22 cellular contexts compared by ENCODE assay signal in the genomic region with DNA sequence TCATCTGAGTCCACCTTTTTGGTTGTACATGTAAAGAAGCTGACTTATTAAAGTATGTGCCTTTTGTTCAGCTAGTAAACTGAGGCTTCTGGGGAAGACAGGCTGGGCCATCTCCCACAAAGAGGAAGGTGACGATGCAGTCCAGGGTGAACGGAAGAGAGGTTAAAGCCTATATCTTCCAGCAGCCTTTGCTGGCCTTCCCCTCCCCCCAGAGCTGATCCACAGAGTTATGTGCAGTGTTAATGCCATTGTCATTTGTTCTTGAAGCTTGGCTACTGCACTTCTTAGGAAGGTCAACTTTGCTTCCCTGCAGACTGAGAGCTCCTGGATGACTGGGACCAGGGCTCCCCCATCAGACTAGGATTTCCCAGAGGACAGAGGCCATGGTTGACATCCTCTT. TPM values are rescaled to one million over a fixed set of nuclear protein-coding genes. Genes with fewer than 3 reads are reported as not detected.
"Had no signal": no experiment of that assay in that cellular context is flagged by ENCODE, and none has a peak within 500 bp of the region (broad histone marks: within the 10 kb centered on the region; RNA-seq: fewer than 3 reads in every experiment).

No MANE protein-coding gene starts in this region.

- H3K9me3 Mint-ChIP-seq: natural killer cell treated with Interleukin-12 subunit alpha and Interleukin-12 subunit beta and Interleukin-15 and Interleukin-18, amount 100 ng/mL, for 72 hours; stimulated activated memory B cell treated with anti-CD40 and anti-IgM and Interleukin-4, amounts not matched to agents 10 μg/mL and 1 μg/mL and 100 μg/mL, for 72 hours; stimulated activated naive CD8-positive, alpha-beta T cell treated with anti-CD3 and anti-CD28 coated beads, Interleukin-15, Interleukin-2, amounts not matched to agents 100 ng/mL and 50 ng/mL, for 24 hours had no signal

- DNase-seq: colonic mucosa; dermis blood vessel endothelial cell; esophagus squamous epithelium; foreskin keratinocyte; kidney; left cardiac atrium; spleen; stimulated activated CD4-positive, alpha-beta T cell treated with anti-CD3 and anti-CD28 coated beads, Interleukin-15, amount 100 ng/mL, for 24 hours; stimulated activated CD4-positive, alpha-beta T cell treated with anti-CD3 and anti-CD28 coated beads, Interleukin-1b, Interleukin-23, amount 100 ng/mL, for 48 hours; stimulated activated CD4-positive, alpha-beta T cell treated with anti-CD3 and anti-CD28 coated beads, Interleukin-4, amount 100 ng/mL, for 24 hours; testis had no signal

- ATAC-seq: foreskin keratinocyte; left cardiac atrium; natural killer cell treated with Interleukin-12 subunit alpha and Interleukin-12 subunit beta and Interleukin-15 and Interleukin-18, amount 100 ng/mL, for 72 hours; sciatic nerve; stimulated activated memory B cell treated with anti-CD40 and anti-IgM and Interleukin-4, amounts not matched to agents 10 μg/mL and 1 μg/mL and 100 μg/mL, for 72 hours had no signal

- H3K36me3 ChIP-seq: colonic mucosa, esophagus squamous epithelium, spleen, tibial nerve had no signal

- FAIRE-seq: kidney had no signal

- H3K27ac Mint-ChIP-seq: natural killer cell treated with Interleukin-12 subunit alpha and Interleukin-12 subunit beta and Interleukin-15 and Interleukin-18, amount 100 ng/mL, for 72 hours; stimulated activated memory B cell treated with anti-CD40 and anti-IgM and Interleukin-4, amounts not matched to agents 10 μg/mL and 1 μg/mL and 100 μg/mL, for 72 hours; stimulated activated naive CD8-positive, alpha-beta T cell treated with anti-CD3 and anti-CD28 coated beads, Interleukin-15, Interleukin-2, amounts not matched to agents 100 ng/mL and 50 ng/mL, for 24 hours had no signal

- H3K4me1 ChIP-seq: foreskin keratinocyte had no signal

- H3K4me3 ChIP-seq: colonic mucosa, esophagus squamous epithelium, spleen, testis, tibial nerve had no signal

- H3K27me3 ChIP-seq: testis had no signal

- H3K36me3 Mint-ChIP-seq: natural killer cell treated with Interleukin-12 subunit alpha and Interleukin-12 subunit beta and Interleukin-15 and Interleukin-18, amount 100 ng/mL, for 72 hours; stimulated activated memory B cell treated with anti-CD40 and anti-IgM and Interleukin-4, amounts not matched to agents 10 μg/mL and 1 μg/mL and 100 μg/mL, for 72 hours had no signal

- H3K27ac ChIP-seq: colonic mucosa, esophagus squamous epithelium, foreskin keratinocyte, spleen, testis, tibial nerve had no signal

- H3K9me3 ChIP-seq: colonic mucosa, esophagus squamous epithelium, spleen, testis, tibial nerve had no signal

- H3K4me3 Mint-ChIP-seq: natural killer cell treated with Interleukin-12 subunit alpha and Interleukin-12 subunit beta and Interleukin-15 and Interleukin-18, amount 100 ng/mL, for 72 hours; stimulated activated memory B cell treated with anti-CD40 and anti-IgM and Interleukin-4, amounts not matched to agents 10 μg/mL and 1 μg/mL and 100 μg/mL, for 72 hours; stimulated activated naive CD8-positive, alpha-beta T cell treated with anti-CD3 and anti-CD28 coated beads, Interleukin-15, Interleukin-2, amounts not matched to agents 100 ng/mL and 50 ng/mL, for 24 hours had no signal

RNA-seq across cellular contexts. Expression of a gene that starts 2.2 kb away (rescaled TPM):
- total RNA-seq: cerebellum; dermis blood vessel endothelial cell; epithelial cell of proximal tubule; esophagus squamous epithelium; foreskin keratinocyte; lung microvascular endothelial cell; mesenteric fat pad; natural killer cell treated with Interleukin-12 subunit alpha and Interleukin-12 subunit beta and Interleukin-15 and Interleukin-18, amount 100 ng/mL, for 72 hours; pulmonary artery endothelial cell; sciatic nerve; spleen; tibial nerve had no signal
- polyA plus RNA-seq: foreskin keratinocyte, spleen had no signal

RNA-seq across cellular contexts. Expression of a gene that starts 22.2 kb away (rescaled TPM):
- total RNA-seq: dermis blood vessel endothelial cell; esophagus squamous epithelium; mesenteric fat pad; natural killer cell treated with Interleukin-12 subunit alpha and Interleukin-12 subunit beta and Interleukin-15 and Interleukin-18, amount 100 ng/mL, for 72 hours; pulmonary artery endothelial cell had no signal
- polyA plus RNA-seq: liver had no signal

RNA-seq across cellular contexts. Expression of a gene that starts 23.7 kb away (rescaled TPM):
- total RNA-seq: cerebellum; dermis blood vessel endothelial cell; epithelial cell of proximal tubule; foreskin keratinocyte; liver; lung microvascular endothelial cell; natural killer cell treated with Interleukin-12 subunit alpha and Interleukin-12 subunit beta and Interleukin-15 and Interleukin-18, amount 100 ng/mL, for 72 hours; pulmonary artery endothelial cell had no signal
- polyA plus RNA-seq: foreskin keratinocyte had no signal
